In the genomic region with DNA sequence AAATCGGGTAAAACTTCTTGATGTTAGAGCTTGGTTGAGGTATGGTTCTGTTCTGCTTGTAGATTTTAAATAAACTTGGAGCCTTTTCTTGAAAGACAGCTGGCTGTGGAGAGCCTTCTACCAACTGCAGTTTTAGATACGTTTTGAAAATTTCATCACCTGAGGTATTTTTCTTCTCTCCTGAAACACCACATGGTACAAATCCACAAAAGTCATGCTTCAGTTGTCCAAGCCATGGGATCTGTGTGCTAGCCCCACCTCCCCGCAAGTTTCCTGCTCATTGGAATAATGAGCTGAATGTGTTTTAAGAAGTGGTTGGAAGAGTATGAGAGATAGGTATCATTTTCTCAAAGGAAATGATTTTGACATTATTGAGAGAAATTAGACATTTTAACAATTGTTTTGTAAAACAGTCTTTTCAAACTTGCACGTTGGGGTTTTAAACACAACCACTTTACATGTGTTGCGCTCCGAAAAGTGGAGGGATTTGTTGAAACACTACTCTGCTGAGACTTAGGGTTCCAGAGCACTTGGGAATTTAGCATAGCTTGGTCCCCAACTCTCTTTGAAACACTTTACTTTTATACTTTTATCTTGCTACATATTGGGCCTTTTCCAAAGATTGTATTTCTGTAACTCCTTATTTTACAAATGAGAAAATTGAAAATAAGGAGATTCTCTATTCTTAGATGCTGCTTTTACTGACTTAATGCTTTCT, we compare ENCODE assay signal across 8 cellular contexts. TPM values are rescaled to one million over a fixed set of nuclear protein-coding genes. Genes with fewer than 3 reads are reported as not detected.
DNase-seq lines count a peak whose midpoint lies in the region; ATAC-seq lines count a peak whose summit lies in the region.

No MANE protein-coding gene starts in this region.

- H3K4me1 Mint-ChIP-seq in activated T-helper 1 cell treated with anti-CD3 and anti-CD28 coated beads, Interleukin-12 subunit alpha, Interleukin-12 subunit beta, Interleukin-2, Interleukin-4 antibody, amounts not matched to agents 30 ng/mL and 10 ng/mL and 1 ng/mL, durations not matched to agents 14 hours and 24 hours and 36 hours (ENCODE audit: low read depth): peaks cover 64% of the 10 kb centered on the region
- H3K4me1 Mint-ChIP-seq in stimulated activated effector memory CD8-positive, alpha-beta T cell treated with anti-CD3 and anti-CD28 coated beads, Interleukin-12 subunit alpha, Interleukin-12 subunit beta, amount 100 ng/mL, for 72 hours: peaks cover 48% of the 10 kb centered on the region

- peak; percentile 14 for DNase-seq in COLO829 (ENCODE audit: low spot score)
- peak; percentile 9 for DNase-seq in HS-27A (ENCODE audit: low read depth)
- no peak for DNase-seq in activated T-helper 1 cell treated with anti-CD3 and anti-CD28 coated beads, Interleukin-12 subunit alpha, Interleukin-12 subunit beta, Interleukin-2, Interleukin-4 antibody, amounts not matched to agents 30 ng/mL and 10 ng/mL and 1 ng/mL, durations not matched to agents 14 hours and 24 hours and 36 hours (ENCODE audit: low spot score)
- DNase-seq in stimulated activated effector memory CD8-positive, alpha-beta T cell treated with anti-CD3 and anti-CD28 coated beads, Interleukin-12 subunit alpha, Interleukin-12 subunit beta, amount 100 ng/mL, for 72 hours (ENCODE audit: low spot score in 2 of 2): no peak
- no peak for DNase-seq in stimulated activated naive CD4-positive, alpha-beta T cell treated with Interleukin-2 at 50 U/mL for 16 hours (lab: John Stamatoyannopoulos, UW)
- DNase-seq in NCI-H1092 (lab: John Stamatoyannopoulos, UW): no peak

- intact Hi-C loops in activated T-helper 1 cell treated with anti-CD3 and anti-CD28 coated beads, Interleukin-12 subunit alpha, Interleukin-12 subunit beta, Interleukin-2, Interleukin-4 antibody, amounts not matched to agents 30 ng/mL and 10 ng/mL and 1 ng/mL, durations not matched to agents 14 hours and 24 hours and 36 hours (cut with micrococcal nuclease): loop anchor here (1.0 to 5.0 kb wide), 4 partner anchors 10 to 487 kb away; no protein-coding TSS in a partner anchor

- peak overlapping the region; percentile 66 for H3K9ac ChIP-seq in iPS-15b (ENCODE audit: low read depth, low read length)

- peaks cover 7% of the 10 kb centered on the region for H3K36me3 Mint-ChIP-seq in activated T-helper 1 cell treated with anti-CD3 and anti-CD28 coated beads, Interleukin-12 subunit alpha, Interleukin-12 subunit beta, Interleukin-2, Interleukin-4 antibody, amounts not matched to agents 30 ng/mL and 10 ng/mL and 1 ng/mL, durations not matched to agents 14 hours and 24 hours and 36 hours (ENCODE audit: low read depth)
- H3K36me3 Mint-ChIP-seq in stimulated activated effector memory CD8-positive, alpha-beta T cell treated with anti-CD3 and anti-CD28 coated beads, Interleukin-12 subunit alpha, Interleukin-12 subunit beta, amount 100 ng/mL, for 72 hours: peaks cover 25% of the 10 kb centered on the region

- no peaks in the 10 kb centered on the region for H3K9me3 ChIP-seq in iPS-15b (ENCODE audit: control insufficient read depth, insufficient read depth, low read length)

- no peak for ATAC-seq in stimulated activated effector memory CD8-positive, alpha-beta T cell treated with anti-CD3 and anti-CD28 coated beads, Interleukin-12 subunit alpha, Interleukin-12 subunit beta, amount 100 ng/mL, for 72 hours
- no peak for ATAC-seq in GM21723 (IDR thresholded peaks at IDR 0.05; ENCODE audit: unreplicated experiment)

- no peaks in the 10 kb centered on the region for H3K27me3 ChIP-seq in iPS-15b (ENCODE audit: control insufficient read depth, insufficient read depth, low read length)

- H3K4me3 Mint-ChIP-seq in activated T-helper 1 cell treated with anti-CD3 and anti-CD28 coated beads, Interleukin-12 subunit alpha, Interleukin-12 subunit beta, Interleukin-2, Interleukin-4 antibody, amounts not matched to agents 30 ng/mL and 10 ng/mL and 1 ng/mL, durations not matched to agents 14 hours and 24 hours and 36 hours: peak overlapping the region; percentile 87
- peak overlapping the region; percentile 98 for H3K4me3 Mint-ChIP-seq in stimulated activated effector memory CD8-positive, alpha-beta T cell treated with anti-CD3 and anti-CD28 coated beads, Interleukin-12 subunit alpha, Interleukin-12 subunit beta, amount 100 ng/mL, for 72 hours

- H3K9me3 Mint-ChIP-seq in activated T-helper 1 cell treated with anti-CD3 and anti-CD28 coated beads, Interleukin-12 subunit alpha, Interleukin-12 subunit beta, Interleukin-2, Interleukin-4 antibody, amounts not matched to agents 30 ng/mL and 10 ng/mL and 1 ng/mL, durations not matched to agents 14 hours and 24 hours and 36 hours: no peaks in the 10 kb centered on the region
- no peaks in the 10 kb centered on the region for H3K9me3 Mint-ChIP-seq in stimulated activated effector memory CD8-positive, alpha-beta T cell treated with anti-CD3 and anti-CD28 coated beads, Interleukin-12 subunit alpha, Interleukin-12 subunit beta, amount 100 ng/mL, for 72 hours

- peak overlapping the region; percentile 60 for H3K27ac Mint-ChIP-seq in activated T-helper 1 cell treated with anti-CD3 and anti-CD28 coated beads, Interleukin-12 subunit alpha, Interleukin-12 subunit beta, Interleukin-2, Interleukin-4 antibody, amounts not matched to agents 30 ng/mL and 10 ng/mL and 1 ng/mL, durations not matched to agents 14 hours and 24 hours and 36 hours
- H3K27ac Mint-ChIP-seq in stimulated activated effector memory CD8-positive, alpha-beta T cell treated with anti-CD3 and anti-CD28 coated beads, Interleukin-12 subunit alpha, Interleukin-12 subunit beta, amount 100 ng/mL, for 72 hours: peak overlapping the region; percentile 67

- H3K4me3 ChIP-seq in iPS-15b (ENCODE audit: low read depth, low read length): peak overlapping the region; percentile 84

- H3K27me3 Mint-ChIP-seq in activated T-helper 1 cell treated with anti-CD3 and anti-CD28 coated beads, Interleukin-12 subunit alpha, Interleukin-12 subunit beta, Interleukin-2, Interleukin-4 antibody, amounts not matched to agents 30 ng/mL and 10 ng/mL and 1 ng/mL, durations not matched to agents 14 hours and 24 hours and 36 hours (ENCODE audit: insufficient read depth): no peaks in the 10 kb centered on the region

- H3K36me3 ChIP-seq in iPS-15b (ENCODE audit: control insufficient read depth, insufficient read depth, low read length): no peaks in the 10 kb centered on the region

- peaks cover 6% of the 10 kb centered on the region for H3K4me1 ChIP-seq in iPS-15b (ENCODE audit: control insufficient read depth, insufficient read depth, low read length)

RNA-seq across cellular contexts. Expression of gene PPM1A, which starts 1.5 kb away (rescaled TPM):
- total RNA-seq in activated T-helper 1 cell treated with anti-CD3 and anti-CD28 coated beads, Interleukin-12 subunit alpha, Interleukin-12 subunit beta, Interleukin-2, Interleukin-4 antibody, amounts not matched to agents 30 ng/mL and 10 ng/mL and 1 ng/mL, durations not matched to agents 14 hours and 24 hours and 36 hours: 43.9 and 50.7 TPM in 2 replicates

Comparison
In these comparisons a context has a peak if more than half of its experiments do, and no peak if none do; other contexts are left out.
1. DNase-seq: peak in COLO829 (single experiment) and HS-27A (single experiment); none in activated T-helper 1 cell treated with anti-CD3 and anti-CD28 coated beads, Interleukin-12 subunit alpha, Interleukin-12 subunit beta, Interleukin-2, Interleukin-4 antibody, amounts not matched to agents 30 ng/mL and 10 ng/mL and 1 ng/mL, durations not matched to agents 14 hours and 24 hours and 36 hours (single experiment), stimulated activated effector memory CD8-positive, alpha-beta T cell treated with anti-CD3 and anti-CD28 coated beads, Interleukin-12 subunit alpha, Interleukin-12 subunit beta, amount 100 ng/mL, for 72 hours (0 of 2), stimulated activated naive CD4-positive, alpha-beta T cell treated with Interleukin-2 at 50 U/mL for 16 hours (single experiment) and NCI-H1092 (single experiment).